ENCODE assay signal across 26 cellular contexts in the genomic region with DNA sequence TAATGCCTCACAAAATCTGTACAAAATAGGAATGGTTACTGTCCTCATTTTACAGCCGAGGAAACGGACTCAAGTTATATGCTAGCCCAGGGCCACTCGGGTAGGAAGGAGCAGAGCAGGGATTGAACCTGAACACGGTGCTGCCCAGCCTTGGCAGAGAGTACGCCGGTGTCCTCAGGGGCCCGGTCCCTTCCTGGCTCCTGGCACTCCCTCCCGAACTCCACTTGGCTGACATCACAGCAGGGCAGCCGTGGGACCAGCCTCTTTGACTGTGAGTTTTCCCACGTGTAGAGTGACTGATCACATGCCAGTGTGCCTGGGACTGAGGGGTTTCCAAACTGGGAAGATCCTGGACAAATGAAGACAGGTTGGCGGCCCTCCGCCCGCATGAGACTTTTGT.
"Had no signal": no experiment of that assay in that cellular context is flagged by ENCODE, and none has a peak within 500 bp of the region (broad histone marks: within the 10 kb centered on the region; RNA-seq: fewer than 3 reads in every experiment).

No MANE protein-coding gene starts in this region.

- H3K36me3 ChIP-seq: ovary had no signal

- H3K27me3 ChIP-seq: left lung, ovary, stomach, suprapubic skin, tibial artery, upper lobe of right lung had no signal

- H3K9me3 ChIP-seq: suprapubic skin, thoracic aorta, upper lobe of right lung had no signal

- DNase-seq: hypothalamus; immature natural killer cell; left colon; mesendoderm; naive B cell; natural killer cell; nephron progenitor cell; ovary; retina; stimulated activated CD4-positive, alpha-beta T cell treated with anti-CD3 and anti-CD28 coated beads, Interleukin-12 subunit alpha, Interleukin-12 subunit beta, amount 100 ng/mL, for 4 hours; stimulated activated CD4-positive, alpha-beta T cell treated with anti-CD3 and anti-CD28 coated beads, Interleukin-15, amount 100 ng/mL, for 24 hours; stimulated activated CD4-positive, alpha-beta T cell treated with anti-CD3 and anti-CD28 coated beads, Interleukin-2, amount 100 ng/mL, for 24 hours; stimulated activated CD4-positive, alpha-beta T cell treated with anti-CD3 and anti-CD28 coated beads, Interleukin-4, amount 100 ng/mL, for 1 hour; stimulated activated naive B cell treated with anti-CD40 and anti-IgM and Interleukin-4, amounts not matched to agents 10 μg/mL and 1 μg/mL and 100 μg/mL, for 72 hours; stimulated activated naive CD8-positive, alpha-beta T cell treated with anti-CD3 and anti-CD28 coated beads, Interleukin-15, Interleukin-2, amounts not matched to agents 100 U/mL and 50 U/mL, for 24 hours; stomach; tibial artery; trophoblast cell; upper lobe of right lung had no signal

- H3K27ac ChIP-seq: left lung, ovary, skin epidermis, stomach, suprapubic skin, thoracic aorta, tibial artery, upper lobe of right lung had no signal

- H3K4me3 ChIP-seq: left lung, lung, ovary, skin epidermis, stomach, suprapubic skin, thoracic aorta, tibial artery, upper lobe of right lung had no signal

- H3K4me1 ChIP-seq: left lung, stomach, suprapubic skin, tibial artery, upper lobe of right lung had no signal

- ATAC-seq: left colon; left lung; natural killer cell; right cardiac atrium; sciatic nerve; stimulated activated naive B cell treated with anti-CD40 and anti-IgM and Interleukin-4, amounts not matched to agents 10 μg/mL and 1 μg/mL and 100 μg/mL, for 72 hours; stimulated activated naive CD8-positive, alpha-beta T cell treated with anti-CD3 and anti-CD28 coated beads, Interleukin-15, Interleukin-2, amounts not matched to agents 100 U/mL and 50 U/mL, for 24 hours; upper lobe of right lung had no signal
